In genomic region chr22:50581950-50582561, GRCh38 we compare ENCODE assay signal across 6 cellular contexts. TPM values are rescaled to one million over a fixed set of nuclear protein-coding genes. Genes with fewer than 3 reads are reported as not detected.
DNase-seq lines count a peak whose midpoint lies in the region; ATAC-seq and TF ChIP-seq lines count a peak whose summit lies in the region.

No MANE protein-coding gene starts in this region.

- TF ChIP-seq CTCF in esophagus squamous epithelium (IDR thresholded peaks at IDR 0.05), result no peak

- no peak for DNase-seq in SJCRH30
- DNase-seq in esophagus squamous epithelium (lab: John Stamatoyannopoulos, UW), result no peak
- DNase-seq in stimulated activated CD4-positive, alpha-beta T cell treated with anti-CD3 and anti-CD28 coated beads, Interleukin-4, amount 100 ng/mL, for 1 hour, result peak; percentile 33
- DNase-seq in NCI-H345 treated with DMSO at 0.1 percent for 48 hours (lab: John Stamatoyannopoulos, UW; ENCODE audit: unreplicated experiment), result no peak
- no peak for DNase-seq in ureter (ENCODE audit: low spot score)

- intact Hi-C loops in esophagus squamous epithelium (cut with DNase I), result no loop called here

- no peak for TF ChIP-seq POLR2A in esophagus squamous epithelium (IDR thresholded peaks at IDR 0.05)

- peak; percentile 19 for ATAC-seq in GM21526 (IDR thresholded peaks at IDR 0.05; ENCODE audit: low FRiP score, unreplicated experiment)

- H3K27ac ChIP-seq in SJCRH30 (peak overlapping the region; percentile 86), esophagus squamous epithelium (peak overlapping the region; percentile 94 to 99 (median 95))

- WGBS in esophagus squamous epithelium, 2 donors, result 25% methylated on average over 4 of the region's 45 CpGs; no CpG with 5 or more reads in 1 of the 2 donors

- H3K36me3 ChIP-seq in SJCRH30 (no peaks in the 10 kb centered on the region), esophagus squamous epithelium (peaks cover 0 to 29% (median 6%) of the 10 kb centered on the region in 3 donors)

- no peaks in the 10 kb centered on the region for H3K9me3 ChIP-seq in SJCRH30 (replicated peaks)
- H3K9me3 ChIP-seq in esophagus squamous epithelium, result no peaks in the 10 kb centered on the region

- H3K27me3 ChIP-seq in SJCRH30 (no peaks in the 10 kb centered on the region), esophagus squamous epithelium (no peaks in the 10 kb centered on the region)

- H3K4me1 ChIP-seq in SJCRH30, result peaks cover 13% of the 10 kb centered on the region
- peaks cover 20 to 41% (median 27%) of the 10 kb centered on the region in 3 donors for H3K4me1 ChIP-seq in esophagus squamous epithelium

- H3K4me3 ChIP-seq in SJCRH30 (peak overlapping the region; percentile 73), esophagus squamous epithelium (peak overlapping the region; percentile 65 to 75 (median 70))

RNA-seq across cellular contexts. Expression of gene CHKB, which starts 0.6 kb away (rescaled TPM):
- total RNA-seq in SJCRH30 (2014; rRNA removed; shearing (Covaris generic)), result 19.9 and 27.7 TPM in 2 replicates
- 10 to 100 TPM; 16.7 to 51.2 (median 35.4) TPM for total RNA-seq in esophagus squamous epithelium
- 98.0 TPM for total RNA-seq in ureter

RNA-seq across cellular contexts. Expression of gene CPT1B, which starts 3.8 kb away (rescaled TPM):
- total RNA-seq in SJCRH30 (2014; rRNA removed; shearing (Covaris generic)), result 12.6 and 17.1 TPM in 2 replicates
- 10 to 100 TPM in 1 of 4 donors, 1 to 10 TPM in 3; 3.5 to 17.6 (median 8.2) TPM for total RNA-seq in esophagus squamous epithelium
- 62.3 TPM for total RNA-seq in ureter

RNA-seq across cellular contexts. Expression of gene MAPK8IP2, which starts 18.5 kb away (rescaled TPM):
- total RNA-seq in SJCRH30 (2014; rRNA removed; shearing (Covaris generic)), result 0.48 and 0.99 TPM in 2 replicates
- 1 to 10 TPM; 1.3 to 2.9 (median 1.7) TPM for total RNA-seq in esophagus squamous epithelium
- total RNA-seq in ureter, result 0.83 TPM

RNA-seq across cellular contexts. Expression of gene SYCE3, which starts 19.3 kb away (rescaled TPM):
- total RNA-seq in SJCRH30 (2014; rRNA removed; shearing (Covaris generic)), result not detected in 2 replicates
- total RNA-seq in esophagus squamous epithelium (1 to 10 TPM in 1 of 4 donors, not detected in 3; 1.8 TPM), ureter (not detected)

RNA-seq across cellular contexts. Expression of gene KLHDC7B, which starts 36.4 kb away (rescaled TPM):
- 0.05 and 0.10 TPM in 2 replicates for total RNA-seq in SJCRH30 (2014; rRNA removed; shearing (Covaris generic))
- total RNA-seq in esophagus squamous epithelium, result under 1 TPM; 0.26 to 0.53 (median 0.40) TPM
- 1.2 TPM for total RNA-seq in ureter
